ENCODE assay signal across 8 cellular contexts in genomic region chr7:66591801-66592596, GRCh38. TPM values are rescaled to one million over a fixed set of nuclear protein-coding genes. Genes with fewer than 3 reads are reported as not detected.
DNase-seq lines count a peak whose midpoint lies in the region; ATAC-seq and TF ChIP-seq lines count a peak whose summit lies in the region.

No MANE protein-coding gene starts in this region.

- H3K4me3 ChIP-seq in AG10803 (ENCODE audit: low read length) = peak overlapping the region; percentile 91

- DNase-seq in AG10803 (ENCODE audit: low read depth) (peak; percentile 83), NCI-H345 (lab: John Stamatoyannopoulos, UW) (peak; percentile 95), cerebellum (ENCODE audit: low spot score) (peak; percentile 96), kidney glomerular epithelial cell (lab: John Stamatoyannopoulos, UW) (peak; percentile 76)
- peak; percentile 82 for DNase-seq in activated CD4-positive, alpha-beta T cell treated with anti-CD3 and anti-CD28 coated beads for 1 hour
- DNase-seq in stimulated activated CD4-positive, alpha-beta T cell treated with anti-CD3 and anti-CD28 coated beads, Interleukin-15, amount 100 ng/mL, for 48 hours (ENCODE audit: low read depth in 2 of 2) = peak; percentile 84 to 91

- no peak for TF ChIP-seq CTCF in AG10803 (conservative IDR thresholded peaks at IDR 0.05; ENCODE audit: low read length)

- ATAC-seq in GM19025 (IDR thresholded peaks at IDR 0.05; ENCODE audit: low read depth, unreplicated experiment) = peak; percentile 99
- peak; percentile 97 for ATAC-seq in HG03280 (IDR thresholded peaks at IDR 0.05; ENCODE audit: unreplicated experiment)

RNA-seq across cellular contexts. Expression of gene KCTD7, which starts 36.7 kb away (rescaled TPM):
- total RNA-seq in cerebellum = 28.7 TPM

Comparison
In these comparisons a context has a peak if more than half of its experiments do, and no peak if none do; other contexts are left out.
1. Peak in every context shown above with its lines: DNase-seq, ATAC-seq and H3K4me3 ChIP-seq.